8 cellular contexts compared by ENCODE assay signal in the genomic region with DNA sequence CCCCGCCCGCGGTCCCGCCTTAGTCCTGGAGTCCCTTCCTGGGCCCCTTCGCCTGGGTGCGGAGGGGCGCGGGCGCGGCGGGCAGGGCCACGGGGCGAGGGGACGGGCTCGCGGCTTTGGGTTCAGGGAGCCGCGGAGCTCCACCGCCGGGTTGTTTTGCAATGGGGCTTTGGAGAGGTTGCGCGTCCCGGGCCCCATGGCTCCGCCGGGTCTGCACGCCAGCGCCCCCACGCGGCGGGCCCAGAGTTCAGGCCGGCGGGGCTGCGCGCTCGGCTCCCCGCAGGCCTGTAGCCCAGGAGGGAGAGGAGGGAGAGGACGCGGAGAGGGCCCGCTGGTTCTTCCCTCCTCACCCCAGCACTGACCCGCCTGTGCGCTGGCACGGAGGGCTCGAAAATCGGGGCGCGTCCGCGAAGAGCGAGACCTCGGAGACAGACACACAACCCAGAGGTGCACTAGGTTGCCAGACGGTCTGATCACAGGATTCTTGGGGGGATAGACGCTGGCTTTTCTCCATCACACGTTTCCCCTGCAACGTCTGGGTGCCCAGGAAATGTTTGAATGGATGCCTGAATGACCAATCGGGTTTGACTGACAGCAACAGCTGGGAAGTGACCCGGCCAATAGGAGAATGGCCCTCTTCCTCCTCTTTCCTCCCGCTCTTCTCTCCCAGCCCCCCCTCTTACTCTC. TPM values are rescaled to one million over a fixed set of nuclear protein-coding genes. Genes with fewer than 3 reads are reported as not detected.
DNase-seq lines count a peak whose midpoint lies in the region; ATAC-seq and TF ChIP-seq lines count a peak whose summit lies in the region.

No MANE protein-coding gene starts in this region.

- 7 to 36% methylated on average over 5 to 16 of the region's 57 CpGs for WGBS in esophagus squamous epithelium, 2 donors

- H3K4me1 Mint-ChIP-seq in natural killer cell treated with Interleukin-12 subunit alpha and Interleukin-12 subunit beta and Interleukin-15 and Interleukin-18, amount 100 ng/mL, for 72 hours (ENCODE audit: low read depth in 2 of 2): peaks cover 0 to 7% of the 10 kb centered on the region in 2 donors
- peaks cover 21% of the 10 kb centered on the region for H3K4me1 Mint-ChIP-seq in CD8-positive, alpha-beta T cell (ENCODE audit: low read depth)

- H3K36me3 Mint-ChIP-seq in natural killer cell treated with Interleukin-12 subunit alpha and Interleukin-12 subunit beta and Interleukin-15 and Interleukin-18, amount 100 ng/mL, for 72 hours: no peaks in the 10 kb centered on the region
- no peaks in the 10 kb centered on the region for H3K36me3 Mint-ChIP-seq in CD8-positive, alpha-beta T cell

- peak overlapping the region; percentile 13 for H3K4me3 ChIP-seq in GM12875 (ENCODE audit: low read depth, low read length)
- H3K4me3 ChIP-seq in SJSA1: peak overlapping the region; percentile 27
- H3K4me3 ChIP-seq in esophagus squamous epithelium: peak overlapping the region; percentile 11 to 66 (median 30)
- no peak overlapping the region for H3K4me3 ChIP-seq in CD8-positive, alpha-beta T cell (ENCODE audit: low read depth, low read length)

- H3K36me3 ChIP-seq in SJSA1 (no peaks in the 10 kb centered on the region), esophagus squamous epithelium (no peaks in the 10 kb centered on the region)
- H3K36me3 ChIP-seq in CD8-positive, alpha-beta T cell (ENCODE audit: insufficient read depth, low read length): no peaks in the 10 kb centered on the region

- peaks cover 46 to 48% of the 10 kb centered on the region in 2 donors for H3K27me3 Mint-ChIP-seq in natural killer cell treated with Interleukin-12 subunit alpha and Interleukin-12 subunit beta and Interleukin-15 and Interleukin-18, amount 100 ng/mL, for 72 hours
- peaks cover 52% of the 10 kb centered on the region for H3K27me3 Mint-ChIP-seq in CD8-positive, alpha-beta T cell (ENCODE audit: low read depth)

- intact Hi-C loops in esophagus squamous epithelium (cut with DNase I): no loop called here
- intact Hi-C loops in CD8-positive, alpha-beta T cell (cut with DNase I, micrococcal nuclease): no loop called here

- POLR2A ChIA-PET in CD8-positive, alpha-beta T cell (lab: Charles Lee): no interaction called here

- H3K27ac Mint-ChIP-seq in natural killer cell treated with Interleukin-12 subunit alpha and Interleukin-12 subunit beta and Interleukin-15 and Interleukin-18, amount 100 ng/mL, for 72 hours: no peak overlapping the region
- H3K27ac Mint-ChIP-seq in CD8-positive, alpha-beta T cell: no peak overlapping the region

- peak; percentile 44 to 62 for ATAC-seq in natural killer cell treated with Interleukin-12 subunit alpha and Interleukin-12 subunit beta and Interleukin-15 and Interleukin-18, amount 100 ng/mL, for 72 hours
- no peak for ATAC-seq in CD8-positive, alpha-beta T cell
- ATAC-seq in HG03520 (IDR thresholded peaks at IDR 0.05; ENCODE audit: unreplicated experiment): no peak

- H3K27me3 ChIP-seq in SJSA1 (replicated peaks) (no peaks in the 10 kb centered on the region), esophagus squamous epithelium (peaks cover 17 to 99% (median 31%) of the 10 kb centered on the region in 4 donors)
- peaks cover 32% of the 10 kb centered on the region for H3K27me3 ChIP-seq in CD8-positive, alpha-beta T cell (ENCODE audit: insufficient read depth, low read length)

- CTCF ChIA-PET in CD8-positive, alpha-beta T cell (lab: Charles Lee): no interaction called here

- H3K9me3 ChIP-seq in SJSA1 (replicated peaks) (no peaks in the 10 kb centered on the region), esophagus squamous epithelium (no peaks in the 10 kb centered on the region)
- no peaks in the 10 kb centered on the region for H3K9me3 ChIP-seq in CD8-positive, alpha-beta T cell (ENCODE audit: low read length)

- H3K27ac ChIP-seq in SJSA1 (no peak overlapping the region), esophagus squamous epithelium (no peak overlapping the region)
- H3K27ac ChIP-seq in CD8-positive, alpha-beta T cell (ENCODE audit: low read depth, low read length): no peak overlapping the region

- TF ChIP-seq CTCF in GM12875 (IDR thresholded peaks at IDR 0.05; ENCODE audit: borderline replicate concordance, insufficient read depth, low read depth, low read length): peak; percentile 71
- peak; percentile 13 to 55 (median 51) for TF ChIP-seq CTCF in esophagus squamous epithelium (IDR thresholded peaks at IDR 0.05)
- TF ChIP-seq CTCF in CD8-positive, alpha-beta T cell (IDR thresholded peaks at IDR 0.05): no peak

- DNase-seq in A172 (ENCODE audit: low spot score): peak; percentile 71
- DNase-seq in SJSA1 (ENCODE audit: low read depth in 1 of 2, low spot score in 2 of 2): no peak
- no peak for DNase-seq in esophagus squamous epithelium (lab: John Stamatoyannopoulos, UW)
- DNase-seq in natural killer cell treated with Interleukin-12 subunit alpha and Interleukin-12 subunit beta and Interleukin-15 and Interleukin-18, amount 100 ng/mL, for 72 hours (ENCODE audit: low spot score): no peak
- no peak for DNase-seq in CD8-positive, alpha-beta T cell
- no peak for DNase-seq in cerebellar nuclear complex (lab: John Stamatoyannopoulos, UW)

- TF ChIP-seq POLR2A in esophagus squamous epithelium (IDR thresholded peaks at IDR 0.05): no peak

- H3K4me1 ChIP-seq in SJSA1 (replicated peaks) (peaks cover 24% of the 10 kb centered on the region), esophagus squamous epithelium (peaks cover 14 to 42% (median 19%) of the 10 kb centered on the region in 3 donors)
- H3K4me1 ChIP-seq in CD8-positive, alpha-beta T cell (ENCODE audit: insufficient read depth, low read length): peaks cover 11% of the 10 kb centered on the region

- H3K9me3 Mint-ChIP-seq in natural killer cell treated with Interleukin-12 subunit alpha and Interleukin-12 subunit beta and Interleukin-15 and Interleukin-18, amount 100 ng/mL, for 72 hours: no peaks in the 10 kb centered on the region
- H3K9me3 Mint-ChIP-seq in CD8-positive, alpha-beta T cell: no peaks in the 10 kb centered on the region

- H3K4me3 Mint-ChIP-seq in natural killer cell treated with Interleukin-12 subunit alpha and Interleukin-12 subunit beta and Interleukin-15 and Interleukin-18, amount 100 ng/mL, for 72 hours: no peak overlapping the region
- H3K4me3 Mint-ChIP-seq in CD8-positive, alpha-beta T cell: no peak overlapping the region

RNA-seq across cellular contexts. Expression of a gene that starts 4.9 kb away (rescaled TPM):
- not detected in 2 replicates for total RNA-seq in A172 (2014; rRNA removed; shearing (Covaris generic))
- total RNA-seq in SJSA1 (2014; rRNA removed; shearing (Covaris generic)): 3.6 and 5.6 TPM in 2 replicates
- total RNA-seq in esophagus squamous epithelium: under 1 TPM in 1 of 4 donors, not detected in 3; 0.19 TPM
- total RNA-seq in natural killer cell treated with Interleukin-12 subunit alpha and Interleukin-12 subunit beta and Interleukin-15 and Interleukin-18, amount 100 ng/mL, for 72 hours: not detected
- total RNA-seq in CD8-positive, alpha-beta T cell: not detected

Comparison
In these comparisons a context has a peak if more than half of its experiments do, and no peak if none do; other contexts are left out.
1. ATAC-seq: peak in natural killer cell treated with Interleukin-12 subunit alpha and Interleukin-12 subunit beta and Interleukin-15 and Interleukin-18, amount 100 ng/mL, for 72 hours (2 of 2); none in CD8-positive, alpha-beta T cell (single experiment) and HG03520 (single experiment).